ENCODE assay signal across 27 cellular contexts in the genomic region with DNA sequence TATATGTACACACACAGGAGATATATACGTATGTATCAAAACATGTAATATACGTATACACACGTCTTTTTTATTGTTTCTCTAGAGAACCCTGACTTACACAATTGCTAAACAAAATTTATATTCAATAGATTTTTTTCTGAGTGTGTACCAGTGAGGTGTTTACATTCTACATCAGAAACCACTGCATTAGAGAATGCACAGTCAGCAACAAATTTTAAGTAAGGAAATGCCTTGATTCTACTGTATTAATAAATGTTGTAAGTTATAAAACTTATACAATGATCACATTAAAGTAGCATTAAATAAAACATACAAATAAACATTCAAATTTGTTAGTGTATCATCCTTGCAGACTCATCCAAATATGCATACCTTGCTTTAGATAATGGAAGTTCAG.
"Had no signal": no experiment of that assay in that cellular context is flagged by ENCODE, and none has a peak within 500 bp of the region (broad histone marks: within the 10 kb centered on the region; RNA-seq: fewer than 3 reads in every experiment).

No MANE protein-coding gene starts in this region.

- H3K4me3 ChIP-seq: colonic mucosa, esophagus squamous epithelium, gastrocnemius medialis, heart right ventricle, left lung, lung had no signal

- H3K9me3 ChIP-seq: colonic mucosa, esophagus squamous epithelium, gastrocnemius medialis had no signal

- H3K27ac ChIP-seq: colonic mucosa, epithelial cell of prostate, esophagus squamous epithelium, gastrocnemius medialis, heart right ventricle, left lung had no signal

- H3K4me1 ChIP-seq: colonic mucosa, esophagus squamous epithelium, gastrocnemius medialis, heart right ventricle, left lung had no signal

- DNase-seq: colonic mucosa; cortex of kidney; effector CD8-positive, alpha-beta T cell; effector memory CD8-positive, alpha-beta T cell; endodermal cell; erythroblast; esophagus squamous epithelium; foreskin fibroblast; foreskin melanocyte; gastrocnemius medialis; glutamatergic neuron; head of caudate nucleus; heart right ventricle; hippocampal formation; left cardiac atrium; left lung; left ventricle myocardium superior; mammary epithelial cell; mesendoderm; midbrain; naive thymus-derived CD4-positive, alpha-beta T cell had no signal

- ATAC-seq: effector memory CD8-positive, alpha-beta T cell; esophagus mucosa; gastrocnemius medialis; heart right ventricle; left cardiac atrium; left lung; left ventricle myocardium superior; naive thymus-derived CD4-positive, alpha-beta T cell had no signal

- H3K36me3 ChIP-seq: colonic mucosa, esophagus squamous epithelium, gastrocnemius medialis, heart right ventricle, left lung had no signal

- FAIRE-seq: endometrium, islet of Langerhans, keratinocyte had no signal

- H3K27me3 ChIP-seq: colonic mucosa, esophagus squamous epithelium, gastrocnemius medialis, heart right ventricle, left lung had no signal
